1 cellular context compared by ENCODE assay signal in the genomic region with DNA sequence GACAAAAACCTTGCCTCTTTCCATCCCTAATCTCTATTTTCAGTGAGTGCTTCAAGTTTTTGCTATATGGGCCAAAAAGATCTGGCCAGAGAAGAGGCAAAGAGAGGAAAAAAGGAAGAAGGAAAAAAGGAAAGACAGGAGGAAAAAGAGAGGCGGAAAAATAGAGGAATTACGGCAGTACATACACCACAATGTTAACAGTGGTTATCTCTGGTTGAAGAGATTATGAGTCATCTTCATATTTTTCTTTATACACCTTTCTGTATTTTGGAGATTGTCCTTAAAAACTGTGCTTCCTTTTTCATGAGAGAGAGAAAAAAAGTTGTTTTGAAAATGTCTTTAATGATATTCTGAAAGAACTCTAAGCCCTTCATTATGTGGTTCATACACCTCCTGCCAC.
TF ChIP-seq lines count a peak whose summit lies in the region.

No MANE protein-coding gene starts in this region.

TF ChIP-seq in IMR-90, 13 proteins besides CTCF, POLR2A, EP300 and RAD21 (continued from another document):
- TF ChIP-seq MXI1 (IDR thresholded peaks at IDR 0.05; ENCODE audit: borderline replicate concordance, low read depth, low read length) = no peak
- no peak for TF ChIP-seq MAFK (IDR thresholded peaks at IDR 0.05; ENCODE audit: low read depth, low read length)
